In genomic region chr5:161507591-161507990, GRCh38 we compare ENCODE assay signal across 18 cellular contexts. TPM values are rescaled to one million over a fixed set of nuclear protein-coding genes. Genes with fewer than 3 reads are reported as not detected.
DNase-seq lines count a peak whose midpoint lies in the region; ATAC-seq and TF ChIP-seq lines count a peak whose summit lies in the region.
"Had no signal": no experiment of that assay in that cellular context is flagged by ENCODE, and none has a peak within 500 bp of the region (broad histone marks: within the 10 kb centered on the region; RNA-seq: fewer than 3 reads in every experiment).

No MANE protein-coding gene starts in this region.

- H3K36me3 Mint-ChIP-seq in activated CD8-positive, alpha-beta T cell treated with anti-CD3 and anti-CD28 coated beads for 36 hours (ENCODE audit: low read depth), result no peaks in the 10 kb centered on the region

- TF ChIP-seq CTCF in NB4 (IDR thresholded peaks at IDR 0.05; ENCODE audit: low read depth, low read length), result no peak
- no peak for TF ChIP-seq CTCF in activated CD8-positive, alpha-beta T cell treated with anti-CD3 and anti-CD28 coated beads for 36 hours (IDR thresholded peaks at IDR 0.05)

- peak; percentile 57 for ATAC-seq in GM19463 (IDR thresholded peaks at IDR 0.05; ENCODE audit: unreplicated experiment)
- ATAC-seq in HG03060 (IDR thresholded peaks at IDR 0.05; ENCODE audit: low read depth, unreplicated experiment), result peak; percentile 63
- ATAC-seq in GM19328 (IDR thresholded peaks at IDR 0.05; ENCODE audit: unreplicated experiment), result no peak
- no peak for ATAC-seq in activated CD8-positive, alpha-beta T cell treated with anti-CD3 and anti-CD28 coated beads for 36 hours
- ATAC-seq: Right ventricle myocardium inferior; stimulated activated naive CD8-positive, alpha-beta T cell treated with anti-CD3 and anti-CD28 coated beads, Interleukin-15, amount 100 ng/mL, for 72 hours had no signal

- CTCF ChIA-PET in activated CD8-positive, alpha-beta T cell treated with anti-CD3 and anti-CD28 coated beads for 36 hours (lab: Charles Lee), result no interaction called here

- DNase-seq in NB4 (ENCODE audit: low read depth), result peak; percentile 25
- peak; percentile 9 for DNase-seq in kidney tubule cell (ENCODE audit: low spot score)
- no peak for DNase-seq in nucleus accumbens (lab: John Stamatoyannopoulos, UW)
- no peak for DNase-seq in germinal center (ENCODE audit: low spot score)
- no peak for DNase-seq in activated CD8-positive, alpha-beta T cell treated with anti-CD3 and anti-CD28 coated beads for 36 hours
- DNase-seq: activated CD4-positive, alpha-beta T cell treated with anti-CD3 and anti-CD28 coated beads for 1 hour; activated naive CD4-positive, alpha-beta T cell treated with anti-CD3 and anti-CD28 coated beads, Interleukin-2, amount 50 U/mL, for 16 hours; DND-41; NCI-H2107; NK-92 treated with Interleukin-12 subunit alpha and Interleukin-12 subunit beta, amount 100 ng/mL, for 24 hours; stimulated activated naive CD8-positive, alpha-beta T cell treated with anti-CD3 and anti-CD28 coated beads, Interleukin-15, amount 100 ng/mL, for 72 hours; T-helper 2 cell had no signal

- no peak overlapping the region for H3K27ac Mint-ChIP-seq in activated CD8-positive, alpha-beta T cell treated with anti-CD3 and anti-CD28 coated beads for 36 hours
- H3K27ac Mint-ChIP-seq: stimulated activated naive CD8-positive, alpha-beta T cell treated with anti-CD3 and anti-CD28 coated beads, Interleukin-15, amount 100 ng/mL, for 72 hours had no signal

- H3K9me3 Mint-ChIP-seq in activated CD8-positive, alpha-beta T cell treated with anti-CD3 and anti-CD28 coated beads for 36 hours, result peaks cover 2% of the 10 kb centered on the region

- no peaks in the 10 kb centered on the region for H3K4me1 Mint-ChIP-seq in activated CD8-positive, alpha-beta T cell treated with anti-CD3 and anti-CD28 coated beads for 36 hours (ENCODE audit: low read depth)
- H3K4me1 Mint-ChIP-seq: stimulated activated naive CD8-positive, alpha-beta T cell treated with anti-CD3 and anti-CD28 coated beads, Interleukin-15, amount 100 ng/mL, for 72 hours had no signal

- POLR2A ChIA-PET in activated CD8-positive, alpha-beta T cell treated with anti-CD3 and anti-CD28 coated beads for 36 hours (lab: Charles Lee), result no interaction called here

- no peak overlapping the region for H3K4me3 ChIP-seq in NB4 (ENCODE audit: low read depth, low read length)
- H3K4me3 ChIP-seq: BLaER1 had no signal

- H3K27me3 Mint-ChIP-seq in activated CD8-positive, alpha-beta T cell treated with anti-CD3 and anti-CD28 coated beads for 36 hours, result no peaks in the 10 kb centered on the region
- H3K27me3 Mint-ChIP-seq: stimulated activated naive CD8-positive, alpha-beta T cell treated with anti-CD3 and anti-CD28 coated beads, Interleukin-15, amount 100 ng/mL, for 72 hours had no signal

- no peak for TF ChIP-seq POLR2A in NB4 (IDR thresholded peaks at IDR 0.05; ENCODE audit: extremely low read depth, insufficient read length)

- H3K4me3 Mint-ChIP-seq in activated CD8-positive, alpha-beta T cell treated with anti-CD3 and anti-CD28 coated beads for 36 hours, result no peak overlapping the region
- H3K4me3 Mint-ChIP-seq: stimulated activated naive CD8-positive, alpha-beta T cell treated with anti-CD3 and anti-CD28 coated beads, Interleukin-15, amount 100 ng/mL, for 72 hours had no signal

- intact Hi-C loops in activated CD8-positive, alpha-beta T cell treated with anti-CD3 and anti-CD28 coated beads for 36 hours (cut with micrococcal nuclease), result no loop called here

RNA-seq across cellular contexts. Expression of gene GABRB2, which starts 38.9 kb away (rescaled TPM):
- total RNA-seq in activated CD8-positive, alpha-beta T cell treated with anti-CD3 and anti-CD28 coated beads for 36 hours, result not detected
- total RNA-seq: HT-29 had no signal

Comparison
In these comparisons a context has a peak if more than half of its experiments do, and no peak if none do; other contexts are left out.
1. ATAC-seq: peak in GM19463 (single experiment) and HG03060 (single experiment); none in GM19328 (single experiment) and activated CD8-positive, alpha-beta T cell treated with anti-CD3 and anti-CD28 coated beads for 36 hours (single experiment).
2. DNase-seq: peak in NB4 (single experiment) and kidney tubule cell (single experiment); none in nucleus accumbens (0 of 56), germinal center (single experiment) and activated CD8-positive, alpha-beta T cell treated with anti-CD3 and anti-CD28 coated beads for 36 hours (single experiment).